In genomic region chrX:78139160-78140123, GRCh38 we compare ENCODE assay signal across 8 cellular contexts. TPM values are rescaled to one million over a fixed set of nuclear protein-coding genes. Genes with fewer than 3 reads are reported as not detected.
DNase-seq lines count a peak whose midpoint lies in the region; ATAC-seq and TF ChIP-seq lines count a peak whose summit lies in the region.

A gene with protein sequence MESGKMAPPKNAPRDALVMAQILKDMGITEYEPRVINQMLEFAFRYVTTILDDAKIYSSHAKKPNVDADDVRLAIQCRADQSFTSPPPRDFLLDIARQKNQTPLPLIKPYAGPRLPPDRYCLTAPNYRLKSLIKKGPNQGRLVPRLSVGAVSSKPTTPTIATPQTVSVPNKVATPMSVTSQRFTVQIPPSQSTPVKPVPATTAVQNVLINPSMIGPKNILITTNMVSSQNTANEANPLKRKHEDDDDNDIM (minus strand): TSS chrX:78139650. CDS start chrX:78139611, 39 bp downstream.

- intact Hi-C loops in Right ventricle myocardium superior (cut with DNase I), result no loop called here
- intact Hi-C loops in transverse colon (cut with DNase I; ENCODE audit: low total_unique reads), result no loop called here

- DNase-seq in GM10248 (ENCODE audit: extremely low spot score), result peak; percentile 82
- DNase-seq in NCI-H1092 treated with DMSO at 0.1 percent for 48 hours (lab: John Stamatoyannopoulos, UW), result peak; percentile 90
- peak; percentile 46 for DNase-seq in activated naive CD8-positive, alpha-beta T cell treated with anti-CD3 and anti-CD28 coated beads, Interleukin-2, amount 50 U/mL, for 16 hours (ENCODE audit: low read depth, low spot score)
- peak; percentile 90 for DNase-seq in Right ventricle myocardium superior
- DNase-seq in trophoblast cell, result peak; percentile 71 to 77
- peak; percentile 88 for DNase-seq in transverse colon

- no CpG with 5 or more reads among the region's 59 CpGs for WGBS in trophoblast cell (ENCODE audit: extremely low coverage, insufficient coverage, insufficient read length)
- WGBS in transverse colon (ENCODE audit: low coverage in 1 of 2), 2 donors, result 50% methylated on average over 41 of the region's 59 CpGs; no CpG with 5 or more reads in 1 of the 2 donors

- CTCF ChIA-PET in GM10248 (lab: Yijun Ruan, JAX), result interaction anchor here (0.8 to 1.3 kb wide), 2 partner anchors 10 to 32 kb away, joined by 3 read pairs; no protein-coding TSS in a partner anchor

- TF ChIP-seq EP300 in transverse colon (IDR thresholded peaks at IDR 0.05; ENCODE audit: low read depth), result no peak

- peak within 1 kb of the TSS; percentile 19 for H2BK5ac ChIP-seq in trophoblast cell (ENCODE audit: low read depth, low read length, poor library complexity)

- H3K4me1 ChIP-seq in trophoblast cell (ENCODE audit: control insufficient read depth in 1 of 2, insufficient read depth in 2 of 2, low read length in 2 of 2), result no peaks in the 10 kb centered on the region
- peaks cover 0 to 4% (median 0%) of the 10 kb centered on the region in 4 donors for H3K4me1 ChIP-seq in transverse colon

- POLR2A ChIA-PET in GM10248 (lab: Yijun Ruan, JAX), result interaction anchor here (0.6 kb wide), 2 partner anchors 25 to 181 kb away, joined by 4 read pairs; no protein-coding TSS in a partner anchor

- H2AFZ ChIP-seq in SU-DHL-6 (ENCODE audit: low read depth, low read length, severe bottlenecking), result peak within 1 kb of the TSS; percentile 83
- peak within 1 kb of the TSS; percentile 91 for H2AFZ ChIP-seq in trophoblast cell (ENCODE audit: insufficient read depth, low read length, poor library complexity)

- in situ Hi-C loops in transverse colon (cut with MboI; ENCODE audit: low pct_ligation_motif_present in 1 of 4, low pct_unique_long_range_greater_than_20kb in 1 of 4, low sequenced_read_pairs in 3 of 4), result no loop called here

- peak within 1 kb of the TSS; percentile 90 for H3K14ac ChIP-seq in trophoblast cell (ENCODE audit: low read length)

- no peak for TF ChIP-seq CTCF in GM10248 (IDR thresholded peaks at IDR 0.05; ENCODE audit: control extremely low read depth, extremely low read depth, low read depth, missing control alignments)
- TF ChIP-seq CTCF in SU-DHL-6 (IDR thresholded peaks at IDR 0.05; ENCODE audit: insufficient read depth, low read length, poor library complexity, severe bottlenecking), result no peak
- no peak for TF ChIP-seq CTCF in transverse colon (IDR thresholded peaks at IDR 0.05)

- ATAC-seq in HG02610 (IDR thresholded peaks at IDR 0.05; ENCODE audit: unreplicated experiment), result peak; percentile 99
- ATAC-seq in Right ventricle myocardium superior (ENCODE audit: poor library complexity), result peak; percentile 99

- no peaks in the 10 kb centered on the region for H3K36me3 ChIP-seq in SU-DHL-6 (ENCODE audit: low read length)
- no peaks in the 10 kb centered on the region for H3K36me3 ChIP-seq in trophoblast cell (ENCODE audit: control insufficient read depth in 1 of 2, insufficient read depth in 2 of 2, low read length in 2 of 2)
- H3K36me3 ChIP-seq in transverse colon, result no peaks in the 10 kb centered on the region

- peak within 1 kb of the TSS; percentile 88 for H4K91ac ChIP-seq in trophoblast cell (ENCODE audit: low read depth, low read length)

- H4K8ac ChIP-seq in trophoblast cell (ENCODE audit: low read depth, low read length), result peak within 1 kb of the TSS; percentile 89

- no peak within 1 kb of the TSS for H2AK5ac ChIP-seq in trophoblast cell (ENCODE audit: low read length)

- H4K20me1 ChIP-seq in SU-DHL-6 (ENCODE audit: low read depth, low read length), result no peaks in the 10 kb centered on the region

- H3K23ac ChIP-seq in trophoblast cell (ENCODE audit: low read length), result no peak within 1 kb of the TSS

- H3K27ac ChIP-seq in SU-DHL-6 (ENCODE audit: low read depth, low read length) (no peak within 1 kb of the TSS), trophoblast cell (ENCODE audit: low read depth, low read length) (no peak within 1 kb of the TSS), transverse colon (peak within 1 kb of the TSS; percentile 77 to 87 (median 86))

- H3K4ac ChIP-seq in trophoblast cell (ENCODE audit: low read depth, low read length), result peak within 1 kb of the TSS; percentile 44

- H2BK12ac ChIP-seq in trophoblast cell (ENCODE audit: low read length), result no peak within 1 kb of the TSS

- H3K9me2 ChIP-seq in SU-DHL-6 (replicated peaks; ENCODE audit: insufficient read depth, low read length), result no peaks in the 10 kb centered on the region

- H4K12ac ChIP-seq in trophoblast cell (ENCODE audit: low read depth, low read length), result peak within 1 kb of the TSS; percentile 85

- peak; percentile 56 for TF ChIP-seq POLR2A in transverse colon (IDR thresholded peaks at IDR 0.05)

- H3K4me2 ChIP-seq in SU-DHL-6 (ENCODE audit: low read depth, low read length, poor library complexity, severe bottlenecking), result peak within 1 kb of the TSS; percentile 72
- peak within 1 kb of the TSS; percentile 62 for H3K4me2 ChIP-seq in trophoblast cell (ENCODE audit: low read length)

- H3K4me3 ChIP-seq in SU-DHL-6 (ENCODE audit: insufficient read depth, low read length, poor library complexity, severe bottlenecking) (peak within 1 kb of the TSS; percentile 66), trophoblast cell (ENCODE audit: low read depth, low read length) (peak within 1 kb of the TSS; percentile 90), transverse colon (peak within 1 kb of the TSS; percentile 56 to 75 (median 64))

- H3K79me2 ChIP-seq in SU-DHL-6 (ENCODE audit: insufficient read depth, low read length) (no peaks in the 10 kb centered on the region), trophoblast cell (ENCODE audit: control insufficient read depth, insufficient read depth, low read length, poor library complexity) (peaks cover 3% of the 10 kb centered on the region)

- no peaks in the 10 kb centered on the region for H3K27me3 ChIP-seq in SU-DHL-6 (ENCODE audit: low read length)
- no peaks in the 10 kb centered on the region for H3K27me3 ChIP-seq in trophoblast cell (ENCODE audit: insufficient read depth, low read length)
- no peaks in the 10 kb centered on the region for H3K27me3 ChIP-seq in transverse colon

- peaks cover 3% of the 10 kb centered on the region for H3K79me1 ChIP-seq in trophoblast cell (ENCODE audit: low read length)

- peak within 1 kb of the TSS; percentile 64 for H3K9ac ChIP-seq in SU-DHL-6 (ENCODE audit: low read length)
- H3K9ac ChIP-seq in trophoblast cell (ENCODE audit: low read length), result peak within 1 kb of the TSS; percentile 67

- no peaks in the 10 kb centered on the region; the same call in 1 of the 2 replicates for H3F3A ChIP-seq in SU-DHL-6 (ENCODE audit: insufficient read depth)

- no peaks in the 10 kb centered on the region for H3K9me3 ChIP-seq in SU-DHL-6 (ENCODE audit: insufficient read depth, low read length)
- H3K9me3 ChIP-seq in trophoblast cell (ENCODE audit: insufficient read depth, low read depth, low read length), result no peaks in the 10 kb centered on the region
- H3K9me3 ChIP-seq in transverse colon, result no peaks in the 10 kb centered on the region

- H2BK120ac ChIP-seq in trophoblast cell (ENCODE audit: insufficient read depth, low read length, poor library complexity), result no peak within 1 kb of the TSS

- peak within 1 kb of the TSS; percentile 14 for H3K18ac ChIP-seq in trophoblast cell (ENCODE audit: low read length)

RNA-seq across cellular contexts. Expression of the gene that starts here (rescaled TPM):
- total RNA-seq in Right ventricle myocardium superior (16.3 TPM), transverse colon (10 to 100 TPM in 1 of 4 donors, 1 to 10 TPM in 3; 2.6 to 13.2 (median 6.6) TPM)
- 13.3 and 15.6 TPM in 2 replicates for polyA plus RNA-seq in trophoblast cell (2013)

Comparison
In these comparisons a context has a peak if more than half of its experiments do, and no peak if none do; other contexts are left out.
1. H3K27ac ChIP-seq: peak in transverse colon (4 of 4); none in SU-DHL-6 (single experiment) and trophoblast cell (single experiment).
2. Peak in every context shown above with its lines, with median percentiles within 50 percentile points of each other: DNase-seq and H3K4me3 ChIP-seq.